1 cellular context compared by ENCODE assay signal in the genomic region with DNA sequence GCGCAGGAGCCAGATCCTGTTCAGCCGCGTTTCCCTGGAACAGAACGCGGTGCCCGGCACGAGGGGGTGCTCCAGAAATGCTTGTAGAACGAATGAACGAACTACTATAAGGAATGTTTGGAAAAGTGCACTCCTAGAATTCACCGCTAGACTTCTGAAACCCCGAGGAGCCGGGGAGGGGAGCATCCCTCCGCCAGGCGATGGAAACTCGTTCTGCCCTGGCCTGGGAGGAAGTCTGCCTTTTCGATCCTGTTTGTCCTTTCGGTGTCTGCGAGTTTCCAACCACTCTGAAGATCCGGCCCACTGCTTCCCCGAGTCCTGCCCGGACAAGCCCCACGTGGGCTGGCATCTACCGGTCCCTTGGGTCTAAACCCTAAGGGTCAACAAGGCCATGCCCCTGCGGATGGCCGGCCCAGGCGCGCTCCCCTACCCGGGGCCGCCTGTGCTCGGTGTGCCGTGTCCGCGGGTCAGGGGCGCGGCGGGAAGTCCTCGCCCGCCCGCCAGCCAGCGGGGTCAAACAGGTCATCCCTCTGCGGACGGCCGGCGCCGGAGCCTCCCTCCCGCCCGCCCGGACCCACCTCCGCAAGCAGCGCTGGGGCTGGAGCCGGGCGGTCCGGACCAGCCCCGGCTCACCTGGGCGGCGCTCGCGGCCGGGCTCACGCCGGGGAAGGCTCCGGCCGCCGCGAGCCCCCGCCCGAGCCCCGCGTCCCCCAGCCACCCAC.
TF ChIP-seq lines count a peak whose summit lies in the region.

No MANE protein-coding gene starts in this region.

TF ChIP-seq in HepG2, 621 proteins besides CTCF, POLR2A, EP300 and RAD21 (continued from another document and continues in another):
- TF ChIP-seq, protein P1, sequence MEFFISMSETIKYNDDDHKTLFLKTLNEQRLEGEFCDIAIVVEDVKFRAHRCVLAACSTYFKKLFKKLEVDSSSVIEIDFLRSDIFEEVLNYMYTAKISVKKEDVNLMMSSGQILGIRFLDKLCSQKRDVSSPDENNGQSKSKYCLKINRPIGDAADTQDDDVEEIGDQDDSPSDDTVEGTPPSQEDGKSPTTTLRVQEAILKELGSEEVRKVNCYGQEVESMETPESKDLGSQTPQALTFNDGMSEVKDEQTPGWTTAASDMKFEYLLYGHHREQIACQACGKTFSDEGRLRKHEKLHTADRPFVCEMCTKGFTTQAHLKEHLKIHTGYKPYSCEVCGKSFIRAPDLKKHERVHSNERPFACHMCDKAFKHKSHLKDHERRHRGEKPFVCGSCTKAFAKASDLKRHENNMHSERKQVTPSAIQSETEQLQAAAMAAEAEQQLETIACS (CRISPR knock-in tag; IDR thresholded peaks at IDR 0.05): peak; percentile 38; the same call in 1 of the 2 replicates
- TF ChIP-seq ZNF33B (CRISPR knock-in tag; IDR thresholded peaks at IDR 0.05) (no peak), ZNF503 (CRISPR knock-in tag; IDR thresholded peaks at IDR 0.05) (no peak), ZNF3 (CRISPR knock-in tag; IDR thresholded peaks at IDR 0.05) (no peak), ZNF839 (CRISPR knock-in tag; IDR thresholded peaks at IDR 0.05; ENCODE audit: borderline replicate concordance) (no peak), EEA1 (CRISPR knock-in tag; IDR thresholded peaks at IDR 0.05; ENCODE audit: borderline replicate concordance) (no peak), ZBTB8A (CRISPR knock-in tag; IDR thresholded peaks at IDR 0.05; ENCODE audit: borderline replicate concordance, low read depth) (no peak), ZSCAN22 (CRISPR knock-in tag; IDR thresholded peaks at IDR 0.05) (no peak), NFAT5 (CRISPR knock-in tag; IDR thresholded peaks at IDR 0.05) (peak; percentile 50; the same call in 1 of the 2 replicates), KDM2A (CRISPR knock-in tag; IDR thresholded peaks at IDR 0.05; ENCODE audit: borderline replicate concordance, low read depth) (peak; percentile 47; the same call in 1 of the 2 replicates), ZNF207 (IDR thresholded peaks at IDR 0.05; ENCODE audit: borderline replicate concordance) (no peak), GATAD2A (CRISPR knock-in tag; IDR thresholded peaks at IDR 0.05) (no peak), ZNF782 (CRISPR knock-in tag; IDR thresholded peaks at IDR 0.05; ENCODE audit: borderline replicate concordance) (no peak), ZSCAN21 (CRISPR knock-in tag; IDR thresholded peaks at IDR 0.05; ENCODE audit: borderline replicate concordance) (no peak), SMAD3 (CRISPR knock-in tag; IDR thresholded peaks at IDR 0.05) (no peak), ZFY (CRISPR knock-in tag; IDR thresholded peaks at IDR 0.05) (peak; percentile 61), BRCA1 (CRISPR knock-in tag; IDR thresholded peaks at IDR 0.05) (0 out of 2 replicates have a peak, but pooled peaks have one; percentile 25), IKZF5 (CRISPR knock-in tag; IDR thresholded peaks at IDR 0.05) (no peak), HNF1A (IDR thresholded peaks at IDR 0.05; ENCODE audit: low read depth) (no peak), HNF1A (CRISPR knock-in tag; IDR thresholded peaks at IDR 0.05; ENCODE audit: borderline replicate concordance) (no peak), ZNF746 (CRISPR knock-in tag; IDR thresholded peaks at IDR 0.05) (0 out of 2 replicates have a peak, but pooled peaks have one; percentile 38), ZNF766 (CRISPR knock-in tag; IDR thresholded peaks at IDR 0.05; ENCODE audit: borderline replicate concordance) (peak; percentile 36; the same call in 1 of the 2 replicates), ZNF747 (CRISPR knock-in tag; IDR thresholded peaks at IDR 0.05; ENCODE audit: borderline replicate concordance) (no peak), DNMT1 (CRISPR knock-in tag; IDR thresholded peaks at IDR 0.05) (0 out of 2 replicates have a peak, but pooled peaks have one; percentile 28), RAD51 (IDR thresholded peaks at IDR 0.05; ENCODE audit: borderline replicate concordance) (no peak), MAZ (IDR thresholded peaks at IDR 0.05; ENCODE audit: borderline replicate concordance, low read depth, low read length) (no peak), MAZ (CRISPR knock-in tag; IDR thresholded peaks at IDR 0.05; ENCODE audit: low read depth) (0 out of 2 replicates have a peak, but pooled peaks have one; percentile 21), NR2F2 (IDR thresholded peaks at IDR 0.05; ENCODE audit: borderline replicate concordance, low read depth) (no peak), YEATS4 (CRISPR knock-in tag; IDR thresholded peaks at IDR 0.05; ENCODE audit: borderline replicate concordance) (peak; percentile 46), ZFP91 (CRISPR knock-in tag; IDR thresholded peaks at IDR 0.05; ENCODE audit: borderline replicate concordance) (peak; percentile 52; the same call in 1 of the 2 replicates), REPIN1 (CRISPR knock-in tag; IDR thresholded peaks at IDR 0.05; ENCODE audit: borderline replicate concordance, low read depth) (no peak), CBX2 (IDR thresholded peaks at IDR 0.05; ENCODE audit: low read depth, low read length) (no peak), CBX2 (CRISPR knock-in tag; IDR thresholded peaks at IDR 0.05; ENCODE audit: low read depth) (0 out of 2 replicates have a peak, but pooled peaks have one; percentile 45), TRIM24 (CRISPR knock-in tag; IDR thresholded peaks at IDR 0.05) (no peak), TBX2 (CRISPR knock-in tag; IDR thresholded peaks at IDR 0.05; ENCODE audit: borderline replicate concordance) (peak; percentile 27; the same call in 1 of the 2 replicates), TAF15 (IDR thresholded peaks at IDR 0.05; ENCODE audit: low read depth, low read length, poor library complexity, severe bottlenecking) (no peak)
- TF ChIP-seq, protein P2, sequence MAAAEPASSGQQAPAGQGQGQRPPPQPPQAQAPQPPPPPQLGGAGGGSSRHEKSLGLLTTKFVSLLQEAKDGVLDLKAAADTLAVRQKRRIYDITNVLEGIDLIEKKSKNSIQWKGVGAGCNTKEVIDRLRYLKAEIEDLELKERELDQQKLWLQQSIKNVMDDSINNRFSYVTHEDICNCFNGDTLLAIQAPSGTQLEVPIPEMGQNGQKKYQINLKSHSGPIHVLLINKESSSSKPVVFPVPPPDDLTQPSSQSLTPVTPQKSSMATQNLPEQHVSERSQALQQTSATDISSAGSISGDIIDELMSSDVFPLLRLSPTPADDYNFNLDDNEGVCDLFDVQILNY (CRISPR knock-in tag; conservative IDR thresholded peaks at IDR 0.05): peak; percentile 44; the same call in 1 of the 2 replicates
